In genomic region chr9:105883847-105884246, GRCh38 we compare ENCODE assay signal across 1 cellular context.
TF ChIP-seq lines count a peak whose summit lies in the region.

No MANE protein-coding gene starts in this region.

TF ChIP-seq in HepG2, 621 proteins besides CTCF, POLR2A, EP300 and RAD21 (continued from another document):
- TF ChIP-seq ARID4A (CRISPR knock-in tag; IDR thresholded peaks at IDR 0.05; ENCODE audit: borderline replicate concordance) (no peak), HOXA9 (CRISPR knock-in tag; IDR thresholded peaks at IDR 0.05; ENCODE audit: borderline replicate concordance) (no peak), JUND (CRISPR knock-in tag; IDR thresholded peaks at IDR 0.05) (no peak), ZNF235 (CRISPR knock-in tag; IDR thresholded peaks at IDR 0.05; ENCODE audit: borderline replicate concordance) (no peak)
